ENCODE assay signal across 8 cellular contexts in genomic region chr22:41237707-41238569, GRCh38. TPM values are rescaled to one million over a fixed set of nuclear protein-coding genes. Genes with fewer than 3 reads are reported as not detected.
A peak's percentile ranks its signal among the peaks of the same experiment; 100 is the strongest.
DNase-seq lines count a peak whose midpoint lies in the region; ATAC-seq and TF ChIP-seq lines count a peak whose summit lies in the region.

No MANE protein-coding gene starts in this region.

- no TSS peak for BruUV-seq in HCT116 (replicated peaks; lab: Mats Ljungman, UMichigan)

- POLR2A ChIA-PET in HCT116 (lab: Charles Lee): interaction anchor here (0.6 kb wide), 1 partner anchor 11 kb away, joined by 3 read pairs; no protein-coding TSS in a partner anchor

- intact Hi-C loops in HCT116 (cut with micrococcal nuclease): loop anchor here (2.0 kb wide), 1 partner anchor 315 kb away; no protein-coding TSS in a partner anchor

- no peak overlapping the region for H3K27ac ChIP-seq in HCT116 (ENCODE audit: low read depth, low read length)

- H3K4me1 ChIP-seq in HCT116 (ENCODE audit: control insufficient read depth in 1 of 2, insufficient read depth in 2 of 2, low read length in 2 of 2): peaks cover 11 to 12% of the 10 kb centered on the region in 2 experiments; a peak in 3 of 4 replicates
- H3K4me1 ChIP-seq in mucosa of stomach (ENCODE audit: control insufficient read depth, insufficient read depth, low read length): peaks cover 16% of the 10 kb centered on the region

- H3K4me2 ChIP-seq in HCT116 (ENCODE audit: low read length): no peak overlapping the region

- DNase-seq in G401 (ENCODE audit: low spot score): peak; percentile 63
- no peak for DNase-seq in HCT116 (ENCODE audit: low read depth, low spot score)
- DNase-seq in NCI-H460 (ENCODE audit: extremely low read depth, low read depth): peak; percentile 40
- peak; percentile 80 for DNase-seq in activated CD8-positive, alpha-beta memory T cell treated with anti-CD3 and anti-CD28 coated beads, Interleukin-2, amount 50 U/mL, for 4 hours
- peak; percentile 70 to 78 for DNase-seq in erythroblast (lab: John Stamatoyannopoulos, UW)
- DNase-seq in stimulated activated CD8-positive, alpha-beta memory T cell treated with anti-CD3 and anti-CD28 coated beads, Interleukin-7, amount 100 ng/mL, for 24 hours (ENCODE audit: low read depth): peak; percentile 26
- no peak for DNase-seq in HK-2 (ENCODE audit: unreplicated experiment)

- H3K36me3 ChIP-seq in HCT116 (ENCODE audit: control insufficient read depth in 1 of 2, insufficient read depth in 2 of 2, low read length in 2 of 2) (no peaks in the 10 kb centered on the region), mucosa of stomach (ENCODE audit: control insufficient read depth, insufficient read depth, low read length) (no peaks in the 10 kb centered on the region)

- in situ Hi-C loops in G401 (cut with HindIII; ENCODE audit: low sequenced_read_pairs): no loop called here

- no peak overlapping the region for H3K4me3 ChIP-seq in HCT116 (replicated peaks in 1 of 2; ENCODE audit: low read depth in 1 of 2, low read length in 2 of 2)
- peak overlapping the region; percentile 43 for H3K4me3 ChIP-seq in mucosa of stomach (ENCODE audit: low read length)

- peak; percentile 18 to 42 (median 28); a peak in 4 of 6 replicates for TF ChIP-seq CTCF in HCT116 (IDR thresholded peaks at IDR 0.05 in 2 of 3, conservative IDR thresholded peaks at IDR 0.05 in 1 of 3; ENCODE audit: borderline replicate concordance in 1 of 3, insufficient read depth in 1 of 3, low read depth in 2 of 3, low read length in 2 of 3)

- RAD21 ChIA-PET in HCT116 (lab: Charles Lee; ENCODE audit: low non-redundant PET in 1 of 2, low total read pairs in 2 of 2, uncharacterized antibody in 2 of 2, unreplicated experiment in 2 of 2): interaction anchor here (1.1 to 2.1 kb wide), 2 partner anchors 315 to 316 kb away, joined by 5 to 13 read pairs; no protein-coding TSS in a partner anchor

- H3K9ac ChIP-seq in HCT116 (ENCODE audit: low read length) (no peak overlapping the region), mucosa of stomach (ENCODE audit: low read length) (peak overlapping the region; percentile 38)

- TF ChIP-seq RAD21 in HCT116 (IDR thresholded peaks at IDR 0.05; ENCODE audit: low read depth): no peak; the same call in 1 of the 2 replicates

- H2AFZ ChIP-seq in HCT116 (ENCODE audit: low read depth, low read length, poor library complexity, severe bottlenecking): no peak overlapping the region

- CTCF ChIA-PET in HCT116 (lab: Charles Lee): no interaction called here

- H3K79me2 ChIP-seq in HCT116 (ENCODE audit: insufficient read depth, low read length): no peaks in the 10 kb centered on the region

- H3K9me2 ChIP-seq in HCT116 (ENCODE audit: insufficient read depth): no peaks in the 10 kb centered on the region

- H3K27me3 ChIP-seq in HCT116 (ENCODE audit: insufficient read depth, low read length) (no peaks in the 10 kb centered on the region), mucosa of stomach (ENCODE audit: control insufficient read depth, insufficient read depth, low read length) (peaks cover 5% of the 10 kb centered on the region)

- peaks cover 4% of the 10 kb centered on the region; the same call in 1 of the 2 replicates for H4K20me1 ChIP-seq in HCT116 (ENCODE audit: insufficient read depth)

- H3K9me3 ChIP-seq in HCT116 (ENCODE audit: control insufficient read depth in 1 of 2, insufficient read depth in 1 of 2, low read depth in 1 of 2, low read length in 2 of 2) (no peaks in the 10 kb centered on the region), mucosa of stomach (ENCODE audit: control insufficient read depth, low read length) (no peaks in the 10 kb centered on the region)

- no peak for TF ChIP-seq POLR2A in HCT116 (IDR thresholded peaks at IDR 0.05; ENCODE audit: borderline replicate concordance, extremely low read depth, insufficient read depth, insufficient read length)
- TF ChIP-seq POLR2A in erythroblast (IDR thresholded peaks at IDR 0.05; ENCODE audit: low read length): no peak

- ATAC-seq in HCT116: peak; percentile 71

TF ChIP-seq in HCT116, 20 proteins besides CTCF, POLR2A, EP300 and RAD21:
- TF ChIP-seq SIN3A (IDR thresholded peaks at IDR 0.05; ENCODE audit: low read depth): no peak
- TF ChIP-seq JUND (IDR thresholded peaks at IDR 0.05): no peak
- no peak for TF ChIP-seq SP1 (IDR thresholded peaks at IDR 0.05; ENCODE audit: low read depth)
- TF ChIP-seq SRF (IDR thresholded peaks at IDR 0.05; ENCODE audit: low read depth): no peak
- TF ChIP-seq EGR1 (IDR thresholded peaks at IDR 0.05; ENCODE audit: low read depth): no peak
- no peak for TF ChIP-seq ZFX (IDR thresholded peaks at IDR 0.05)
- no peak for TF ChIP-seq REST (IDR thresholded peaks at IDR 0.05; ENCODE audit: low read depth)

RNA-seq across cellular contexts. Expression of gene CHADL, which starts 2.8 kb away (rescaled TPM):
- 0.75 and 4.3 TPM in 2 replicates for total RNA-seq in G401 (2014; rRNA removed; shearing (Covaris generic))
- 0.47 TPM for total RNA-seq in HCT116 (2021; ENCODE audit: unreplicated experiment)
- 0.03 TPM in 1 of 2 replicates, not detected in the other for polyA plus RNA-seq in HCT116 (2012)
- 0.09 and 0.15 TPM in 2 replicates for total RNA-seq in NCI-H460 (2014; rRNA removed; shearing (Covaris generic))
- polyA plus RNA-seq in NCI-H460 (2014; cell fraction: nucleus; rRNA removed): 0.17 TPM in 1 of 2 replicates, not detected in the other

RNA-seq across cellular contexts. Expression of gene L3MBTL2, which starts 32.8 kb away (rescaled TPM):
- 43.8 and 53.1 TPM in 2 replicates for total RNA-seq in G401 (2014; rRNA removed; shearing (Covaris generic))
- total RNA-seq in HCT116 (2021; ENCODE audit: unreplicated experiment): 24.7 TPM
- 13.1 and 15.6 TPM in 2 replicates for polyA plus RNA-seq in HCT116 (2012)
- total RNA-seq in NCI-H460 (2014; rRNA removed; shearing (Covaris generic)): 16.4 and 16.9 TPM in 2 replicates
- polyA plus RNA-seq in NCI-H460 (2014; cell fraction: nucleus; rRNA removed): 19.1 and 20.0 TPM in 2 replicates

RNA-seq across cellular contexts. Expression of gene RANGAP1, which starts 48.0 kb away (rescaled TPM):
- 235 and 240 TPM in 2 replicates for total RNA-seq in G401 (2014; rRNA removed; shearing (Covaris generic))
- total RNA-seq in HCT116 (2021; ENCODE audit: unreplicated experiment): 121 TPM
- 106 and 114 TPM in 2 replicates for polyA plus RNA-seq in HCT116 (2012)
- total RNA-seq in NCI-H460 (2014; rRNA removed; shearing (Covaris generic)): 44.2 and 47.0 TPM in 2 replicates
- 109 and 121 TPM in 2 replicates for polyA plus RNA-seq in NCI-H460 (2014; cell fraction: nucleus; rRNA removed)

Comparison
In these comparisons a context has a peak if more than half of its experiments do, and no peak if none do; other contexts are left out.
1. DNase-seq: peak in G401 (single experiment), NCI-H460 (single experiment), activated CD8-positive, alpha-beta memory T cell treated with anti-CD3 and anti-CD28 coated beads, Interleukin-2, amount 50 U/mL, for 4 hours (single experiment), erythroblast (2 of 2) and stimulated activated CD8-positive, alpha-beta memory T cell treated with anti-CD3 and anti-CD28 coated beads, Interleukin-7, amount 100 ng/mL, for 24 hours (single experiment); none in HCT116 (single experiment) and HK-2 (single experiment).